9 cellular contexts compared by ENCODE assay signal in genomic region chr2:159035790-159036411, GRCh38.
DNase-seq lines count a peak whose midpoint lies in the region; ATAC-seq and TF ChIP-seq lines count a peak whose summit lies in the region.
"Had no signal": no experiment of that assay in that cellular context is flagged by ENCODE, and none has a peak within 500 bp of the region (broad histone marks: within the 10 kb centered on the region; RNA-seq: fewer than 3 reads in every experiment).

No MANE protein-coding gene starts in this region.

- intact Hi-C loops in esophagus squamous epithelium (cut with DNase I), result no loop called here

- no peak overlapping the region for H3K27ac Mint-ChIP-seq in osteocyte (ENCODE audit: unreplicated experiment)

- peaks cover 10% of the 10 kb centered on the region for H3K36me3 Mint-ChIP-seq in osteocyte (ENCODE audit: unreplicated experiment)

- ATAC-seq in HG02571 (IDR thresholded peaks at IDR 0.05; ENCODE audit: unreplicated experiment) (no peak), GM21717 (IDR thresholded peaks at IDR 0.05; ENCODE audit: unreplicated experiment) (no peak)

- peaks cover 4 to 57% (median 26%) of the 10 kb centered on the region in 3 donors for H3K4me1 ChIP-seq in esophagus squamous epithelium

- TF ChIP-seq POLR2A in esophagus squamous epithelium (IDR thresholded peaks at IDR 0.05), result no peak

- H3K9me3 Mint-ChIP-seq in osteocyte (ENCODE audit: unreplicated experiment), result no peaks in the 10 kb centered on the region

- H3K4me3 Mint-ChIP-seq in osteocyte (ENCODE audit: unreplicated experiment), result no peak overlapping the region

- no peaks in the 10 kb centered on the region for H3K27me3 Mint-ChIP-seq in osteocyte (ENCODE audit: unreplicated experiment)

- H3K36me3 ChIP-seq in esophagus squamous epithelium, result no peaks in the 10 kb centered on the region
- H3K36me3 ChIP-seq: adrenal gland had no signal

- H3K4me3 ChIP-seq in AG09309 (ENCODE audit: control insufficient read depth, low read depth, low read length), result no peak overlapping the region
- no peak overlapping the region for H3K4me3 ChIP-seq in esophagus squamous epithelium
- H3K4me3 ChIP-seq: adrenal gland had no signal

- peak; percentile 36 for TF ChIP-seq CTCF in AG09309 (IDR thresholded peaks at IDR 0.05; ENCODE audit: control insufficient read depth, insufficient read depth, low read depth, low read length, missing control alignments)
- peak in 5 of 6 experiments; percentile 38 to 80 (median 53) for TF ChIP-seq CTCF in esophagus squamous epithelium (IDR thresholded peaks at IDR 0.05)
- TF ChIP-seq CTCF in osteocyte (IDR thresholded peaks at IDR 0.05), result peak; percentile 28

- H3K27me3 ChIP-seq in esophagus squamous epithelium, result no peaks in the 10 kb centered on the region
- H3K27me3 ChIP-seq: adrenal gland had no signal

- 59 to 68% methylated on average over 9 of the region's 10 CpGs for WGBS in esophagus squamous epithelium, 2 donors

- peak overlapping the region in 2 of 4 donors; percentile 35 to 41 for H3K27ac ChIP-seq in esophagus squamous epithelium
- H3K27ac ChIP-seq: adrenal gland had no signal

- H3K4me1 Mint-ChIP-seq in osteocyte (ENCODE audit: unreplicated experiment), result peaks cover 29% of the 10 kb centered on the region

- DNase-seq in AG09309 (ENCODE audit: low read depth) (no peak), H4 (ENCODE audit: low spot score) (peak; percentile 62), OCI-M1 (lab: John Stamatoyannopoulos, UW) (peak; percentile 9), esophagus squamous epithelium (lab: John Stamatoyannopoulos, UW) (no peak), osteocyte (ENCODE audit: extremely low spot score, unreplicated experiment) (no peak)
- DNase-seq in effector CD4-positive, alpha-beta T cell, result no peak

- H3K9me3 ChIP-seq in esophagus squamous epithelium, result no peaks in the 10 kb centered on the region
- H3K9me3 ChIP-seq: adrenal gland had no signal

Comparison
In these comparisons a context has a peak if more than half of its experiments do, and no peak if none do; other contexts are left out.
1. DNase-seq: peak in H4 (single experiment) and OCI-M1 (single experiment); none in AG09309 (single experiment), esophagus squamous epithelium (single experiment), osteocyte (single experiment) and effector CD4-positive, alpha-beta T cell (single experiment).
2. Peak in every context shown above with its lines, with median percentiles within 50 percentile points of each other: CTCF ChIP-seq.